1 cellular context compared by ENCODE assay signal in genomic region chr22:28741200-28741757, GRCh38.
TF ChIP-seq lines count a peak whose summit lies in the region.

No MANE protein-coding gene starts in this region.

TF ChIP-seq in HEK293, 187 proteins besides CTCF, POLR2A, EP300 and RAD21 (continued from another document and continues in another):
- TF ChIP-seq ZNF18 (tag by site-specific recombination; IDR thresholded peaks at IDR 0.05) = no peak
- TF ChIP-seq OSR2 (tag by site-specific recombination; IDR thresholded peaks at IDR 0.05) = no peak
- TF ChIP-seq ZNF473 (tag by site-specific recombination; IDR thresholded peaks at IDR 0.05) = no peak
- TF ChIP-seq SCRT2 (tag by site-specific recombination; IDR thresholded peaks at IDR 0.05) = no peak
- no peak for TF ChIP-seq PBX3 (CRISPR knock-in tag; IDR thresholded peaks at IDR 0.05)
- TF ChIP-seq SCRT1 (tag by site-specific recombination; IDR thresholded peaks at IDR 0.05; ENCODE audit: borderline replicate concordance) = no peak
- no peak for TF ChIP-seq ZNF121 (tag by site-specific recombination; IDR thresholded peaks at IDR 0.05)
- TF ChIP-seq ZNF266 (tag by site-specific recombination; IDR thresholded peaks at IDR 0.05; ENCODE audit: low read depth) = no peak
- no peak for TF ChIP-seq ZNF239 (tag by site-specific recombination; IDR thresholded peaks at IDR 0.05)
- TF ChIP-seq ZNF654 (tag by site-specific recombination; IDR thresholded peaks at IDR 0.05; ENCODE audit: low read depth) = no peak
- TF ChIP-seq SP7 (tag by site-specific recombination; IDR thresholded peaks at IDR 0.05) = peak; percentile 8
- TF ChIP-seq KLF10 (tag by site-specific recombination; IDR thresholded peaks at IDR 0.05) = no peak
- no peak for TF ChIP-seq ZXDB (tag by site-specific recombination; IDR thresholded peaks at IDR 0.05)
- TF ChIP-seq ZEB2 (tag by site-specific recombination; IDR thresholded peaks at IDR 0.05) = 0 out of 2 replicates have a peak, but pooled peaks have one; percentile 88
- TF ChIP-seq ZNF624 (tag by site-specific recombination; IDR thresholded peaks at IDR 0.05) = no peak
- TF ChIP-seq ZSCAN5A (tag by site-specific recombination; IDR thresholded peaks at IDR 0.05) = no peak
- no peak for TF ChIP-seq GLI2 (tag by site-specific recombination; IDR thresholded peaks at IDR 0.05; ENCODE audit: borderline replicate concordance, low read depth)
- no peak for TF ChIP-seq ZNF585B (tag by site-specific recombination; IDR thresholded peaks at IDR 0.05)
- no peak for TF ChIP-seq ZNF433 (tag by site-specific recombination; IDR thresholded peaks at IDR 0.05; ENCODE audit: low read depth)
- peak; percentile 59; the same call in 1 of the 2 replicates for TF ChIP-seq MZF1 (tag by site-specific recombination; IDR thresholded peaks at IDR 0.05; ENCODE audit: borderline replicate concordance)
- TF ChIP-seq ZNF670 (tag by site-specific recombination; IDR thresholded peaks at IDR 0.05; ENCODE audit: low read depth) = no peak
- no peak for TF ChIP-seq YY1 (tag by site-specific recombination; IDR thresholded peaks at IDR 0.05)
- TF ChIP-seq ZNF600 (tag by site-specific recombination; IDR thresholded peaks at IDR 0.05) = peak; percentile 38; the same call in 1 of the 2 replicates
- TF ChIP-seq ZNF184 (tag by site-specific recombination; IDR thresholded peaks at IDR 0.05) = no peak; the same call in 1 of the 2 replicates
- no peak for TF ChIP-seq ZNF133 (tag by site-specific recombination; IDR thresholded peaks at IDR 0.05)
- no peak; the same call in 1 of the 2 replicates for TF ChIP-seq KLF17 (tag by site-specific recombination; IDR thresholded peaks at IDR 0.05)
- no peak for TF ChIP-seq ZNF354C (tag by site-specific recombination; IDR thresholded peaks at IDR 0.05; ENCODE audit: borderline replicate concordance, low read depth)
- TF ChIP-seq ZNF423 (tag by site-specific recombination; IDR thresholded peaks at IDR 0.05) = no peak
- no peak for TF ChIP-seq ELK4 (IDR thresholded peaks at IDR 0.05; ENCODE audit: borderline replicate concordance, low read depth, low read length)
- no peak for TF ChIP-seq ZNF544 (tag by site-specific recombination; IDR thresholded peaks at IDR 0.05)
- TF ChIP-seq ZNF776 (tag by site-specific recombination; IDR thresholded peaks at IDR 0.05; ENCODE audit: borderline replicate concordance) = no peak
- TF ChIP-seq ZBTB48 (tag by site-specific recombination; IDR thresholded peaks at IDR 0.05) = peak; percentile 94
- TF ChIP-seq EGR2 (tag by site-specific recombination; IDR thresholded peaks at IDR 0.05; ENCODE audit: low read depth) = 0 out of 2 replicates have a peak, but pooled peaks have one; percentile 41
- peak; percentile 71; the same call in 1 of the 2 replicates for TF ChIP-seq ZNF561 (tag by site-specific recombination; IDR thresholded peaks at IDR 0.05; ENCODE audit: borderline replicate concordance)
- no peak for TF ChIP-seq ZNF48 (tag by site-specific recombination; IDR thresholded peaks at IDR 0.05)
- peak; percentile 42; the same call in 1 of the 2 replicates for TF ChIP-seq ZFHX2 (tag by site-specific recombination; conservative IDR thresholded peaks at IDR 0.05)
- no peak for TF ChIP-seq ZNF202 (tag by site-specific recombination; IDR thresholded peaks at IDR 0.05; ENCODE audit: borderline replicate concordance)
- TF ChIP-seq ZNF114 (tag by site-specific recombination; IDR thresholded peaks at IDR 0.05) = no peak
- TF ChIP-seq ZNF274 (IDR thresholded peaks at IDR 0.05; ENCODE audit: low read length) = no peak
- no peak for TF ChIP-seq ZNF274 (tag by site-specific recombination; IDR thresholded peaks at IDR 0.05; ENCODE audit: borderline replicate concordance)
- no peak for TF ChIP-seq ZBTB44 (tag by site-specific recombination; IDR thresholded peaks at IDR 0.05)
- TF ChIP-seq ZNF571 (tag by site-specific recombination; IDR thresholded peaks at IDR 0.05) = no peak
- TF ChIP-seq ZNF518A (tag by site-specific recombination; conservative IDR thresholded peaks at IDR 0.05; ENCODE audit: low read depth) = no peak
- TF ChIP-seq REPIN1 (tag by site-specific recombination; IDR thresholded peaks at IDR 0.05; ENCODE audit: low read depth) = no peak; the same call in 1 of the 2 replicates
- no peak for TF ChIP-seq ZNF140 (tag by site-specific recombination; IDR thresholded peaks at IDR 0.05)
- no peak for TF ChIP-seq ZBTB21 (tag by site-specific recombination; IDR thresholded peaks at IDR 0.05)
- TF ChIP-seq ZNF292 (tag by site-specific recombination; IDR thresholded peaks at IDR 0.05; ENCODE audit: borderline replicate concordance, low read depth) = no peak
- TF ChIP-seq OVOL3 (tag by site-specific recombination; IDR thresholded peaks at IDR 0.05) = no peak
- TF ChIP-seq MYNN (tag by site-specific recombination; IDR thresholded peaks at IDR 0.05; ENCODE audit: borderline replicate concordance) = no peak
- no peak for TF ChIP-seq ZBTB17 (tag by site-specific recombination; IDR thresholded peaks at IDR 0.05)
- TF ChIP-seq ZNF76 (tag by site-specific recombination; IDR thresholded peaks at IDR 0.05; ENCODE audit: borderline replicate concordance, low read depth) = no peak
- TF ChIP-seq ZNF768 (tag by site-specific recombination; IDR thresholded peaks at IDR 0.05) = no peak
- no peak for TF ChIP-seq ZBTB7A (tag by site-specific recombination; IDR thresholded peaks at IDR 0.05; ENCODE audit: low read depth)
- TF ChIP-seq ZBTB10 (tag by site-specific recombination; IDR thresholded peaks at IDR 0.05) = no peak
- no peak; the same call in 1 of the 2 replicates for TF ChIP-seq KLF9 (tag by site-specific recombination; IDR thresholded peaks at IDR 0.05; ENCODE audit: low read depth)
- no peak for TF ChIP-seq ZNF214 (tag by site-specific recombination; IDR thresholded peaks at IDR 0.05; ENCODE audit: borderline replicate concordance)
- TF ChIP-seq ZSCAN23 (tag by site-specific recombination; IDR thresholded peaks at IDR 0.05) = no peak
